ENCODE assay signal across 2 cellular contexts in the genomic region with DNA sequence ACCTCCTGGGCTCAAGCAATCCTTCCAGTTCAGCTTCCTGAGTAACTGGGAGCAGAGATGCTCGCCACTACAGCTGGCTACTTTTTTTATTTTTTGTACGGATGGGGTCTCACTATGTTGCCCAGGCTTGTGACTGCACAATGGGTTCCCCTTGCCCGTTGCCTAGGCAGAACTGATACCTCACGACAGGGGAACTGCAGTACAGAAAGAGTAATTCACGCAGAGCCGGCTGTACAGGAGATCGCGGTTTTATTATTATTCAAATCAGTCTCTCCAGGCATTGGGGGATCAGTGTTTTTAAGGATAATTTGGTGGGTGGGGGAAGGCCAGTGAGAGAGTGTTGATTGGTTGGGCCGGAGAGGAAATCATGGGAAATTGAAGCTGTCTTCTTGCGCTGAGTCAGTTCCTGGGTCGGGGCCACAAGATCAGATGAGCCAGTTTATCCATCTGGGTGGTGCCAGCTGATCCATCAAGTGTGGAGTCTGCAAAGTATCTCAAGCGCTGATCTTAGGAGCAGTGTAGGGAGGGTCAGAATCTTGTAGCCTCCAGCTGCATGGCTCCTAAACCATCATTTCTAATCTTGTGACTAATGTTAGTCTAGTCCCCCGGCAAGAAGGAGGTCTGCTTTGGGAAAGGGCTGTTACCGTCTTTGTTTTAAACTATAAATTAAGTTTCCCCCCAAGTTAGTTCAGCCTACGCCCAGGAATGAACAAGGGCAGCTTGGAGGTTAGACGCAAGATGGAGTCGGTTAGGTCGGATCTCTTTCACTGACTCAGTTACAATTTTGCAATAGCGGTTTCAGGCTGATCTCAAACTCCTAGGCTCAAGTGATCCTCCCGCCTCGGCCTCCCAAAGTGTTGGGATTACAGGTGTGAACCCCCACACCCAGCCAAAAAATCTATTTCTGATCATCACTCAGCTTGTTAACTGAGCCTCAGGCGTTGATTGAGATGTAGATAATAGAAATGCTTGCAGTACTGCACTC.
TF ChIP-seq lines count a peak whose summit lies in the region.
"Not testable (repeated sequence)": the region's sequence is repeated elsewhere in the genome, so short reads cannot be mapped to it uniquely, and the experiment has no call there.

No MANE protein-coding gene starts in this region.

TF ChIP-seq in HEK293, 187 proteins besides CTCF, POLR2A, EP300 and RAD21:
- TF ChIP-seq ZNF121 (tag by site-specific recombination; IDR thresholded peaks at IDR 0.05), result peak; percentile 76
TF ChIP-seq in HEK293: peak in this region for 1; not testable (repeated sequence) for 186.

TF ChIP-seq in K562, 482 proteins besides CTCF, POLR2A, EP300 and RAD21 (continues in another document):
- peak; percentile 50; the same call in 1 of the 2 replicates for TF ChIP-seq ZNF79 (CRISPR knock-in tag; IDR thresholded peaks at IDR 0.05; ENCODE audit: low read depth)
- peak; percentile 62 for TF ChIP-seq SMAD4 (CRISPR knock-in tag; conservative IDR thresholded peaks at IDR 0.05)
- TF ChIP-seq NR4A1 (CRISPR knock-in tag; IDR thresholded peaks at IDR 0.05); MYBL2 (CRISPR knock-in tag; IDR thresholded peaks at IDR 0.05; ENCODE audit: borderline replicate concordance); JUND (IDR thresholded peaks at IDR 0.05; ENCODE audit: borderline replicate concordance, low read depth, low read length); FOXM1 (CRISPR knock-in tag; IDR thresholded peaks at IDR 0.05; ENCODE audit: low read depth); NR2C1 (IDR thresholded peaks at IDR 0.05); TOE1 (CRISPR knock-in tag; IDR thresholded peaks at IDR 0.05; ENCODE audit: borderline replicate concordance, low read depth): not testable (repeated sequence)
- peak; percentile 50; the same call in 1 of the 2 replicates for TF ChIP-seq NR4A1 (tag; IDR thresholded peaks at IDR 0.05)
- 0 out of 2 replicates have a peak, but pooled peaks have one; percentile 23 for TF ChIP-seq EP400 (IDR thresholded peaks at IDR 0.05)
- peak; percentile 31; the same call in 1 of the 2 replicates for TF ChIP-seq MYBL2 (IDR thresholded peaks at IDR 0.05; ENCODE audit: low read depth)
- 0 out of 2 replicates have a peak, but pooled peaks have one; percentile 19 for TF ChIP-seq ZBTB17 (CRISPR knock-in tag; IDR thresholded peaks at IDR 0.05)
- TF ChIP-seq JUND (tag; IDR thresholded peaks at IDR 0.05; ENCODE audit: borderline replicate concordance, low read depth, low read length), result 0 out of 3 replicates have a peak, but pooled peaks have one; percentile 4
- TF ChIP-seq DMBX1 (CRISPR knock-in tag; IDR thresholded peaks at IDR 0.05; ENCODE audit: borderline replicate concordance), result peak; percentile 35; the same call in 1 of the 2 replicates
- TF ChIP-seq, protein P1, sequence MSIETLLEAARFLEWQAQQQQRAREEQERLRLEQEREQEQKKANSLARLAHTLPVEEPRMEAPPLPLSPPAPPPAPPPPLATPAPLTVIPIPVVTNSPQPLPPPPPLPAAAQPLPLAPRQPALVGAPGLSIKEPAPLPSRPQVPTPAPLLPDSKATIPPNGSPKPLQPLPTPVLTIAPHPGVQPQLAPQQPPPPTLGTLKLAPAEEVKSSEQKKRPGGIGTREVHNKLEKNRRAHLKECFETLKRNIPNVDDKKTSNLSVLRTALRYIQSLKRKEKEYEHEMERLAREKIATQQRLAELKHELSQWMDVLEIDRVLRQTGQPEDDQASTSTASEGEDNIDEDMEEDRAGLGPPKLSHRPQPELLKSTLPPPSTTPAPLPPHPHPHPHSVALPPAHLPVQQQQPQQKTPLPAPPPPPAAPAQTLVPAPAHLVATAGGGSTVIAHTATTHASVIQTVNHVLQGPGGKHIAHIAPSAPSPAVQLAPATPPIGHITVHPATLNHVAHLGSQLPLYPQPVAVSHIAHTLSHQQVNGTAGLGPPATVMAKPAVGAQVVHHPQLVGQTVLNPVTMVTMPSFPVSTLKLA (conservative IDR thresholded peaks at IDR 0.05), result 0 out of 4 replicates have a peak, but pooled peaks of 1 of the 2 experiments have one; percentile 15
- TF ChIP-seq ZNF589 (CRISPR knock-in tag; IDR thresholded peaks at IDR 0.05; ENCODE audit: low read depth), result 0 out of 2 replicates have a peak, but pooled peaks have one; percentile 34
- peak; percentile 4; the same call in 1 of the 2 replicates for TF ChIP-seq NCOR1 (IDR thresholded peaks at IDR 0.05)
- 0 out of 2 replicates have a peak, but pooled peaks have one; percentile 29 for TF ChIP-seq HDAC8 (tag; IDR thresholded peaks at IDR 0.05)
- peak; percentile 86 for TF ChIP-seq BCOR (IDR thresholded peaks at IDR 0.05)
- peak; percentile 62 for TF ChIP-seq FOSL1 (tag; conservative IDR thresholded peaks at IDR 0.05)
- TF ChIP-seq RBM25 (IDR thresholded peaks at IDR 0.05; ENCODE audit: low read depth, low read length, severe bottlenecking), result peak; percentile 62
- TF ChIP-seq KDM1A (IDR thresholded peaks at IDR 0.05), result peak; percentile 60 to 62; a peak in 2 of 4 replicates
- TF ChIP-seq PTRF (tag; IDR thresholded peaks at IDR 0.05), result peak; percentile 56; the same call in 1 of the 2 replicates
- peak; percentile 23; the same call in 1 of the 2 replicates for TF ChIP-seq OTX1 (CRISPR knock-in tag; IDR thresholded peaks at IDR 0.05)
- peak; percentile 34; the same call in 1 of the 2 replicates for TF ChIP-seq FOXM1 (IDR thresholded peaks at IDR 0.05; ENCODE audit: low read depth)
- TF ChIP-seq, protein P2, sequence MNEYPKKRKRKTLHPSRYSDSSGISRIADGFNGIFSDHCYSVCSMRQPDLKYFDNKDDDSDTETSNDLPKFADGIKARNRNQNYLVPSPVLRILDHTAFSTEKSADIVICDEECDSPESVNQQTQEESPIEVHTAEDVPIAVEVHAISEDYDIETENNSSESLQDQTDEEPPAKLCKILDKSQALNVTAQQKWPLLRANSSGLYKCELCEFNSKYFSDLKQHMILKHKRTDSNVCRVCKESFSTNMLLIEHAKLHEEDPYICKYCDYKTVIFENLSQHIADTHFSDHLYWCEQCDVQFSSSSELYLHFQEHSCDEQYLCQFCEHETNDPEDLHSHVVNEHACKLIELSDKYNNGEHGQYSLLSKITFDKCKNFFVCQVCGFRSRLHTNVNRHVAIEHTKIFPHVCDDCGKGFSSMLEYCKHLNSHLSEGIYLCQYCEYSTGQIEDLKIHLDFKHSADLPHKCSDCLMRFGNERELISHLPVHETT (CRISPR knock-in tag; conservative IDR thresholded peaks at IDR 0.05 in 1 of 2, IDR thresholded peaks at IDR 0.05 in 1 of 2), result 0 out of 4 replicates have a peak, but pooled peaks of 1 of the 2 experiments have one; percentile 34
- TF ChIP-seq KLF6 (CRISPR knock-in tag; IDR thresholded peaks at IDR 0.05; ENCODE audit: borderline replicate concordance), result peak; percentile 44; the same call in 1 of the 2 replicates
- TF ChIP-seq CC2D1A (IDR thresholded peaks at IDR 0.05), result peak; percentile 42; the same call in 1 of the 2 replicates
- TF ChIP-seq SMARCA5 (IDR thresholded peaks at IDR 0.05), result peak; percentile 84
- TF ChIP-seq NR2C1 (tag; IDR thresholded peaks at IDR 0.05), result 0 out of 2 replicates have a peak, but pooled peaks have one; percentile 23
- TF ChIP-seq ZNF121 (CRISPR knock-in tag; conservative IDR thresholded peaks at IDR 0.05), result peak; percentile 99
- TF ChIP-seq CBFA2T3 (IDR thresholded peaks at IDR 0.05), result peak; percentile 24; the same call in 1 of the 2 replicates
- TF ChIP-seq NFIC (IDR thresholded peaks at IDR 0.05), result peak; percentile 7; the same call in 1 of the 2 replicates
- TF ChIP-seq E2F3 (CRISPR knock-in tag; IDR thresholded peaks at IDR 0.05), result 0 out of 2 replicates have a peak, but pooled peaks have one; percentile 25
- TF ChIP-seq, protein P3, sequence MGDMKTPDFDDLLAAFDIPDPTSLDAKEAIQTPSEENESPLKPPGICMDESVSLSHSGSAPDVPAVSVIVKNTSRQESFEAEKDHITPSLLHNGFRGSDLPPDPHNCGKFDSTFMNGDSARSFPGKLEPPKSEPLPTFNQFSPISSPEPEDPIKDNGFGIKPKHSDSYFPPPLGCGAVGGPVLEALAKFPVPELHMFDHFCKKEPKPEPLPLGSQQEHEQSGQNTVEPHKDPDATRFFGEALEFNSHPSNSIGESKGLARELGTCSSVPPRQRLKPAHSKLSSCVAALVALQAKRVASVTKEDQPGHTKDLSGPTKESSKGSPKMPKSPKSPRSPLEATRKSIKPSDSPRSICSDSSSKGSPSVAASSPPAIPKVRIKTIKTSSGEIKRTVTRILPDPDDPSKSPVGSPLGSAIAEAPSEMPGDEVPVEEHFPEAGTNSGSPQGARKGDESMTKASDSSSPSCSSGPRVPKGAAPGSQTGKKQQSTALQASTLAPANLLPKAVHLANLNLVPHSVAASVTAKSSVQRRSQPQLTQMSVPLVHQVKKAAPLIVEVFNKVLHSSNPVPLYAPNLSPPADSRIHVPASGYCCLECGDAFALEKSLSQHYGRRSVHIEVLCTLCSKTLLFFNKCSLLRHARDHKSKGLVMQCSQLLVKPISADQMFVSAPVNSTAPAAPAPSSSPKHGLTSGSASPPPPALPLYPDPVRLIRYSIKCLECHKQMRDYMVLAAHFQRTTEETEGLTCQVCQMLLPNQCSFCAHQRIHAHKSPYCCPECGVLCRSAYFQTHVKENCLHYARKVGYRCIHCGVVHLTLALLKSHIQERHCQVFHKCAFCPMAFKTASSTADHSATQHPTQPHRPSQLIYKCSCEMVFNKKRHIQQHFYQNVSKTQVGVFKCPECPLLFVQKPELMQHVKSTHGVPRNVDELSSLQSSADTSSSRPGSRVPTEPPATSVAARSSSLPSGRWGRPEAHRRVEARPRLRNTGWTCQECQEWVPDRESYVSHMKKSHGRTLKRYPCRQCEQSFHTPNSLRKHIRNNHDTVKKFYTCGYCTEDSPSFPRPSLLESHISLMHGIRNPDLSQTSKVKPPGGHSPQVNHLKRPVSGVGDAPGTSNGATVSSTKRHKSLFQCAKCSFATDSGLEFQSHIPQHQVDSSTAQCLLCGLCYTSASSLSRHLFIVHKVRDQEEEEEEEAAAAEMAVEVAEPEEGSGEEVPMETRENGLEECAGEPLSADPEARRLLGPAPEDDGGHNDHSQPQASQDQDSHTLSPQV (IDR thresholded peaks at IDR 0.05), result peak; percentile 56; the same call in 1 of the 2 replicates
- 0 out of 2 replicates have a peak, but pooled peaks have one; percentile 36 for TF ChIP-seq ZNF583 (CRISPR knock-in tag; IDR thresholded peaks at IDR 0.05)
- 0 out of 2 replicates have a peak, but pooled peaks have one; percentile 20 for TF ChIP-seq TOE1 (IDR thresholded peaks at IDR 0.05; ENCODE audit: borderline replicate concordance)
- peak; percentile 70 for TF ChIP-seq PTTG1 (tag; IDR thresholded peaks at IDR 0.05; ENCODE audit: low read depth)
- peak; percentile 51 for TF ChIP-seq ZNF316 (IDR thresholded peaks at IDR 0.05)
- TF ChIP-seq, protein P4, sequence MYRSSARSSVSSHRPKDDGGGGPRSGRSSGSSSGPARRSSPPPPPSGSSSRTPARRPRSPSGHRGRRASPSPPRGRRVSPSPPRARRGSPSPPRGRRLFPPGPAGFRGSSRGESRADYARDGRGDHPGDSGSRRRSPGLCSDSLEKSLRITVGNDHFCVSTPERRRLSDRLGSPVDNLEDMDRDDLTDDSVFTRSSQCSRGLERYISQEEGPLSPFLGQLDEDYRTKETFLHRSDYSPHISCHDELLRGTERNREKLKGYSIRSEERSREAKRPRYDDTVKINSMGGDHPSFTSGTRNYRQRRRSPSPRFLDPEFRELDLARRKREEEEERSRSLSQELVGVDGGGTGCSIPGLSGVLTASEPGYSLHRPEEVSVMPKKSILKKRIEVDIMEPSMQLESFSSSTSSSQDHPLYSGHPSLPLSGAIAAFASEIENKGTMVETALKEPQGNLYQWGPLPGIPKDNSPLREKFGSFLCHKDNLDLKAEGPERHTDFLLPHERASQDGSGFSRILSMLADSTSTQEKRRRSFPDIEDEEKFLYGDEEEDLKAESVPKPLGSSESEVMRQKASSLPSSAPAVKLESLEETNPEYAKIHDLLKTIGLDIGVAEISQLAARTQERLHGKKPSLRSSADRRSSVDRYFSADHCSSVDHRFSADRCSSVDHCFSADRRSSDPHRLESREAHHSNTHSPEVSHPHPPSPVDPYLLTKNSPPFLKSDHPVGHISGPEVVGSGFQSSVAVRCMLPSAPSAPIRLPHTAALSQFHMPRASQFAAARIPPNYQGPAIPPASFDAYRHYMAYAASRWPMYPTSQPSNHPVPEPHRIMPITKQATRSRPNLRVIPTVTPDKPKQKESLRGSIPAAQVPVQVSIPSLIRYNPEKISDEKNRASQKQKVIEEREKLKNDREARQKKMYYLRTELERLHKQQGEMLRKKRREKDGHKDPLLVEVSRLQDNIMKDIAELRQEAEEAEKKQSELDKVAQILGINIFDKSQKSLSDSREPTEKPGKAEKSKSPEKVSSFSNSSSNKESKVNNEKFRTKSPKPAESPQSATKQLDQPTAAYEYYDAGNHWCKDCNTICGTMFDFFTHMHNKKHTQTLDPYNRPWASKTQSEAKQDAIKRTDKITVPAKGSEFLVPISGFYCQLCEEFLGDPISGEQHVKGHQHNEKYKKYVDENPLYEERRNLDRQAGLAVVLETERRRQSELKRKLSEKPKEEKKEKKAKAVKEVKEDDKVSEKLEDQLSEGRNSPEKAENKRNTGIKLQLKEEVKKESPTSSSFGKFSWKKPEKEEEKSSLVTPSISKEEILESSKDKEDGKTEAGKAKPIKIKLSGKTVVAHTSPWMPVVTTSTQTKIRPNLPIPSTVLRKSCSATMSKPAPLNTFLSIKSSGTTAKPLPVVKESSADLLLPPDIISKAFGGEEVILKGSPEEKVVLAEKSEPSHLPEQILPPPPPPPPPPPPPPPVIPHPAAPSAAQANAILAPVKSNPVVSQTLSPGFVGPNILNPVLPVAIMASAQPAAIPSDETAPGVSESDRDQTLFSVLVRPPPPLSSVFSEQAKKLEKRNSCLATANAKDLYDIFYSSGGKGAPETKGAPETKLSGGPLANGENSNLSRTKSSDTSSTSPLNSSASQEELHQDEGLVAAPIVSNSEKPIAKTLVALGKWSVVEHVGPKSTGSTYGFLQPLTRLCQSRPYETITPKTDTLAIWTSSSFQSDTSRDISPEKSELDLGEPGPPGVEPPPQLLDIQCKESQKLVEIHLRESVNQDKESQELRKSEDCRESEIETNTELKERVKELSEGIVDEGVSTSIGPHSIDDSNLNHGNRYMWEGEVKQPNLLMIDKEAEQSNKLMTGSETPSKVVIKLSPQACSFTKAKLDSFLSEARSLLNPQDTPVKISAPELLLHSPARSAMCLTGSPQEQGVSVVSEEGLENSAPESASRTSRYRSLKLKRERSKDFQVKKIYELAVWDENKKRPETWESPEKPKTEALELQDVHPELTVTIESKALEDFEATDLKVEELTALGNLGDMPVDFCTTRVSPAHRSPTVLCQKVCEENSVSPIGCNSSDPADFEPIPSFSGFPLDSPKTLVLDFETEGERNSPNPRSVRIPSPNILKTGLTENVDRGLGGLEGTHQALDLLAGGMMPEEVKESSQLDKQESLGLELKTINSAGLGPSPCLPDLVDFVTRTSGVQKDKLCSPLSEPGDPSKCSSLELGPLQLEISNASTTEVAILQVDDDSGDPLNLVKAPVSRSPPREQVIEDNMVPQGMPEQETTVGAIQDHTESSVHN (IDR thresholded peaks at IDR 0.05; ENCODE audit: borderline replicate concordance in 1 of 2, low read depth in 1 of 2), result peak in 1 of 2 experiments; percentile 36; a peak in 1 of 4 replicates
- peak; percentile 86 for TF ChIP-seq DACH1 (IDR thresholded peaks at IDR 0.05; ENCODE audit: partially characterized antibody)
- peak; percentile 46; the same call in 1 of the 2 replicates for TF ChIP-seq HDAC2 (IDR thresholded peaks at IDR 0.05)
- TF ChIP-seq, protein P5, sequence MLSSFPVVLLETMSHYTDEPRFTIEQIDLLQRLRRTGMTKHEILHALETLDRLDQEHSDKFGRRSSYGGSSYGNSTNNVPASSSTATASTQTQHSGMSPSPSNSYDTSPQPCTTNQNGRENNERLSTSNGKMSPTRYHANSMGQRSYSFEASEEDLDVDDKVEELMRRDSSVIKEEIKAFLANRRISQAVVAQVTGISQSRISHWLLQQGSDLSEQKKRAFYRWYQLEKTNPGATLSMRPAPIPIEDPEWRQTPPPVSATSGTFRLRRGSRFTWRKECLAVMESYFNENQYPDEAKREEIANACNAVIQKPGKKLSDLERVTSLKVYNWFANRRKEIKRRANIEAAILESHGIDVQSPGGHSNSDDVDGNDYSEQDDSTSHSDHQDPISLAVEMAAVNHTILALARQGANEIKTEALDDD (IDR thresholded peaks at IDR 0.05), result 0 out of 2 replicates have a peak, but pooled peaks have one; percentile 27
